10 cellular contexts compared by ENCODE assay signal in genomic region chr1:156845055-156845952, GRCh38. TPM values are rescaled to one million over a fixed set of nuclear protein-coding genes. Genes with fewer than 3 reads are reported as not detected.
DNase-seq lines count a peak whose midpoint lies in the region; ATAC-seq and TF ChIP-seq lines count a peak whose summit lies in the region.
"Had no signal": no experiment of that assay in that cellular context is flagged by ENCODE, and none has a peak within 500 bp of the region (broad histone marks: within the 10 kb centered on the region; RNA-seq: fewer than 3 reads in every experiment).

No MANE protein-coding gene starts in this region.

- H3K27me3 ChIP-seq in CD8-positive, alpha-beta T cell (ENCODE audit: insufficient read depth, low read length), result no peaks in the 10 kb centered on the region
- H3K27me3 ChIP-seq in brain microvascular endothelial cell (replicated peaks), result peaks cover 52% of the 10 kb centered on the region
- H3K27me3 ChIP-seq in dorsolateral prefrontal cortex, result peaks cover 0 to 92% (median 57%) of the 10 kb centered on the region in 45 donors

- in situ Hi-C loops in brain microvascular endothelial cell (cut with HindIII; ENCODE audit: low pct_ligation_motif_present, low sequenced_read_pairs), result no loop called here

- peak overlapping the region; percentile 72 for H3K4me3 Mint-ChIP-seq in CD8-positive, alpha-beta T cell
- H3K4me3 Mint-ChIP-seq in activated B cell treated with CpG ODN at 0.5 μM for 24 hours (no peak overlapping the region), natural killer cell (peak overlapping the region; percentile 77)
- H3K4me3 Mint-ChIP-seq: dendritic cell treated with granulocyte-macrophage colony-stimulating factor and Interleukin-4, amounts not matched to agents 40 ng/mL and 50 ng/mL, for 4 days had no signal

- peaks cover 29% of the 10 kb centered on the region for H3K4me1 ChIP-seq in CD8-positive, alpha-beta T cell (ENCODE audit: insufficient read depth, low read length)

- CTCF ChIA-PET in CD8-positive, alpha-beta T cell (lab: Charles Lee), result interaction anchor here (6.4 to 10.3 kb wide), 2 partner anchors 15 kb away, joined by 53 to 227 read pairs; partner anchors contain the start of genes INSRR and NTRK1
- CTCF ChIA-PET in activated B cell treated with CpG ODN at 0.5 μM for 24 hours (lab: Charles Lee), result no interaction called here
- CTCF ChIA-PET in RWPE1 (lab: Yijun Ruan, JAX), result interaction anchor here (0.5 to 0.8 kb wide), 4 partner anchors 49 to 307 kb away, joined by 3 read pairs; no protein-coding TSS in a partner anchor

- peaks cover 41% of the 10 kb centered on the region for H3K27me3 Mint-ChIP-seq in CD8-positive, alpha-beta T cell (ENCODE audit: low read depth)
- H3K27me3 Mint-ChIP-seq in activated B cell treated with CpG ODN at 0.5 μM for 24 hours (peaks cover 76% of the 10 kb centered on the region), natural killer cell (ENCODE audit: low read depth in 2 of 2) (peaks cover 25 to 52% of the 10 kb centered on the region in 2 donors)

- H3K36me3 Mint-ChIP-seq in CD8-positive, alpha-beta T cell, result no peaks in the 10 kb centered on the region
- H3K36me3 Mint-ChIP-seq in activated B cell treated with CpG ODN at 0.5 μM for 24 hours (ENCODE audit: low read depth) (no peaks in the 10 kb centered on the region), natural killer cell (no peaks in the 10 kb centered on the region)

- no peak overlapping the region for H3K27ac ChIP-seq in CD8-positive, alpha-beta T cell (ENCODE audit: low read depth, low read length)
- no peak overlapping the region for H3K27ac ChIP-seq in brain microvascular endothelial cell
- no peak overlapping the region for H3K27ac ChIP-seq in RWPE1
- no peak overlapping the region for H3K27ac ChIP-seq in dorsolateral prefrontal cortex

- peaks cover 32% of the 10 kb centered on the region for H3K4me1 Mint-ChIP-seq in CD8-positive, alpha-beta T cell (ENCODE audit: low read depth)
- peaks cover 19% of the 10 kb centered on the region for H3K4me1 Mint-ChIP-seq in activated B cell treated with CpG ODN at 0.5 μM for 24 hours
- H3K4me1 Mint-ChIP-seq in natural killer cell, result peaks cover 15 to 38% of the 10 kb centered on the region in 2 donors

- intact Hi-C loops in CD8-positive, alpha-beta T cell (cut with DNase I, micrococcal nuclease), result no loop called here
- intact Hi-C loops in activated B cell treated with CpG ODN at 0.5 μM for 24 hours (cut with micrococcal nuclease), result no loop called here
- intact Hi-C loops in natural killer cell (cut with micrococcal nuclease), result no loop called here
- intact Hi-C loops in dorsolateral prefrontal cortex (cut with DNase I), result no loop called here

- ATAC-seq in CD8-positive, alpha-beta T cell, result peak; percentile 67
- peak; percentile 57 for ATAC-seq in activated B cell treated with CpG ODN at 0.5 μM for 24 hours (ENCODE audit: low read depth)
- ATAC-seq in natural killer cell, result peak; percentile 67 to 85 (median 77)
- no peak for ATAC-seq in GM21825 (IDR thresholded peaks at IDR 0.05; ENCODE audit: unreplicated experiment)

- POLR2A ChIA-PET in CD8-positive, alpha-beta T cell (lab: Charles Lee), result no interaction called here
- POLR2A ChIA-PET in activated B cell treated with CpG ODN at 0.5 μM for 24 hours (lab: Charles Lee) (interaction anchor here (0.6 kb wide), 1 partner anchor 345 kb away, joined by 5 read pairs; the partner anchor contains the start of gene MEF2D), RWPE1 (lab: Yijun Ruan, JAX; ENCODE audit: low non-redundant PET) (no interaction called here)

- H3K27ac Mint-ChIP-seq in CD8-positive, alpha-beta T cell, result peak overlapping the region; percentile 27
- H3K27ac Mint-ChIP-seq in activated B cell treated with CpG ODN at 0.5 μM for 24 hours, result no peak overlapping the region
- H3K27ac Mint-ChIP-seq in natural killer cell, result peak overlapping the region in 1 of 2 donors; percentile 52
- H3K27ac Mint-ChIP-seq: dendritic cell treated with granulocyte-macrophage colony-stimulating factor and Interleukin-4, amounts not matched to agents 40 ng/mL and 50 ng/mL, for 4 days had no signal

- H3K9me3 ChIP-seq in CD8-positive, alpha-beta T cell (ENCODE audit: low read length), result no peaks in the 10 kb centered on the region

- peak overlapping the region; percentile 44 for H3K4me3 ChIP-seq in CD8-positive, alpha-beta T cell (ENCODE audit: low read depth, low read length)
- H3K4me3 ChIP-seq in brain microvascular endothelial cell (ENCODE audit: low read depth, low read length), result no peak overlapping the region
- H3K4me3 ChIP-seq in dorsolateral prefrontal cortex, result no peak overlapping the region

- peak in 5 of 7 experiments; percentile 25 to 59 (median 56) for DNase-seq in CD8-positive, alpha-beta T cell
- DNase-seq in activated B cell treated with CpG ODN at 0.5 μM for 24 hours (no peak), brain microvascular endothelial cell (no peak), natural killer cell (peak; percentile 40), DMS153 (lab: John Stamatoyannopoulos, UW) (no peak), RWPE1 (ENCODE audit: low spot score) (no peak), dorsolateral prefrontal cortex (no peak)

- H3K9me3 Mint-ChIP-seq in CD8-positive, alpha-beta T cell, result no peaks in the 10 kb centered on the region
- H3K9me3 Mint-ChIP-seq in activated B cell treated with CpG ODN at 0.5 μM for 24 hours, result no peaks in the 10 kb centered on the region
- no peaks in the 10 kb centered on the region for H3K9me3 Mint-ChIP-seq in natural killer cell
- H3K9me3 Mint-ChIP-seq: dendritic cell treated with granulocyte-macrophage colony-stimulating factor and Interleukin-4, amounts not matched to agents 40 ng/mL and 50 ng/mL, for 4 days had no signal

- H3K36me3 ChIP-seq in CD8-positive, alpha-beta T cell (ENCODE audit: insufficient read depth, low read length), result no peaks in the 10 kb centered on the region
- no peaks in the 10 kb centered on the region for H3K36me3 ChIP-seq in brain microvascular endothelial cell (replicated peaks)

- no peak for TF ChIP-seq CTCF in CD8-positive, alpha-beta T cell (IDR thresholded peaks at IDR 0.05)
- TF ChIP-seq CTCF in activated B cell treated with CpG ODN at 0.5 μM for 24 hours (IDR thresholded peaks at IDR 0.05) (no peak), brain microvascular endothelial cell (IDR thresholded peaks at IDR 0.05; ENCODE audit: low read depth, low read length, missing control alignments) (peak; percentile 9), natural killer cell (IDR thresholded peaks at IDR 0.05) (no peak), RWPE1 (conservative IDR thresholded peaks at IDR 0.05; ENCODE audit: low read depth) (no peak), dorsolateral prefrontal cortex (IDR thresholded peaks at IDR 0.05 in 54 of 56, conservative IDR thresholded peaks at IDR 0.05 in 2 of 56; ENCODE audit: low read depth in 1 of 56, partially characterized antibody in 56 of 56) (no peak)

RNA-seq across cellular contexts. Expression of gene INSRR, which starts 13.6 kb away (rescaled TPM):
- total RNA-seq in CD8-positive, alpha-beta T cell, result under 1 TPM; 0.05 to 0.08 TPM
- total RNA-seq in activated B cell treated with CpG ODN at 0.5 μM for 24 hours (not detected in 2 replicates), natural killer cell (under 1 TPM; 0.10 to 0.18 (median 0.14) TPM), dorsolateral prefrontal cortex (1 to 10 TPM in 8 of 120 experiments, under 1 TPM in 48, not detected in 64; 0.07 to 2.8 (median 0.30) TPM)
- total RNA-seq: kidney epithelial cell had no signal

RNA-seq across cellular contexts. Expression of gene NTRK1, which starts 15.4 kb away (rescaled TPM):
- total RNA-seq in CD8-positive, alpha-beta T cell, result 1 to 10 TPM; 1.5 to 1.7 TPM
- total RNA-seq in activated B cell treated with CpG ODN at 0.5 μM for 24 hours, result 0.11 TPM in 1 of 2 replicates, not detected in the other
- 10 to 100 TPM in 1 of 3 donors, 1 to 10 TPM in 2; 1.7 to 16.7 (median 2.4) TPM for total RNA-seq in natural killer cell
- total RNA-seq in dorsolateral prefrontal cortex, result 1 to 10 TPM in 20 of 120 experiments, under 1 TPM in 70, not detected in 30; 0.16 to 3.1 (median 0.66) TPM
- total RNA-seq: kidney epithelial cell had no signal

RNA-seq across cellular contexts. Expression of gene SH2D2A, which starts 28.7 kb away (rescaled TPM):
- 10 to 100 TPM; 85.6 to 86.3 TPM for total RNA-seq in CD8-positive, alpha-beta T cell
- total RNA-seq in activated B cell treated with CpG ODN at 0.5 μM for 24 hours (1.7 and 2.3 TPM in 2 replicates), natural killer cell (100 to 1,000 TPM; 155 to 324 (median 312) TPM), dorsolateral prefrontal cortex (1 to 10 TPM in 28 of 120 experiments, under 1 TPM in 57, not detected in 35; 0.25 to 3.8 (median 0.84) TPM)

RNA-seq across cellular contexts. Expression of gene PEAR1, which starts 48.2 kb away (rescaled TPM):
- total RNA-seq in CD8-positive, alpha-beta T cell, result not detected
- not detected in 2 replicates for total RNA-seq in activated B cell treated with CpG ODN at 0.5 μM for 24 hours
- 1 to 10 TPM in 1 of 3 donors, under 1 TPM in 2; 0.52 to 1.4 (median 0.80) TPM for total RNA-seq in natural killer cell
- 10 to 100 TPM in 7 of 120 experiments, 1 to 10 TPM in 113; 1.9 to 15.2 (median 5.0) TPM for total RNA-seq in dorsolateral prefrontal cortex

Comparison
In these comparisons a context has a peak if more than half of its experiments do, and no peak if none do; other contexts are left out.
1. DNase-seq: peak in CD8-positive, alpha-beta T cell (5 of 7) and natural killer cell (single experiment); none in activated B cell treated with CpG ODN at 0.5 μM for 24 hours (single experiment), brain microvascular endothelial cell (single experiment), DMS153 (single experiment), RWPE1 (single experiment) and dorsolateral prefrontal cortex (0 of 10).
2. RNA of gene SH2D2A, which starts 28.7 kb away (total RNA-seq): 155 to 324 TPM in natural killer cell and 85.6 to 86.3 TPM in CD8-positive, alpha-beta T cell; 1.7 to 2.3 TPM in activated B cell treated with CpG ODN at 0.5 μM for 24 hours and 0.25 to 3.8 TPM in dorsolateral prefrontal cortex; every median in the first group is over 10 times any median in the second.